ENCODE assay signal across 8 cellular contexts in genomic region chr9:128007566-128008138, GRCh38.
A peak's percentile ranks its signal among the peaks of the same experiment; 100 is the strongest.
DNase-seq lines count a peak whose midpoint lies in the region; ATAC-seq lines count a peak whose summit lies in the region.

No MANE protein-coding gene starts in this region.

- H3K9me3 Mint-ChIP-seq in dendritic cell treated with granulocyte-macrophage colony-stimulating factor and Interleukin-4, amounts not matched to agents 40 ng/mL and 50 ng/mL, for 4 days, result peaks cover 6% of the 10 kb centered on the region
- H3K9me3 Mint-ChIP-seq in stimulated activated memory B cell treated with anti-CD40 and anti-IgM and Interleukin-4, amounts not matched to agents 10 μg/mL and 1 μg/mL and 100 μg/mL, for 72 hours, result peaks cover 3% of the 10 kb centered on the region

- H3K4me3 Mint-ChIP-seq in dendritic cell treated with granulocyte-macrophage colony-stimulating factor and Interleukin-4, amounts not matched to agents 40 ng/mL and 50 ng/mL, for 4 days, result peak overlapping the region; percentile 4
- H3K4me3 Mint-ChIP-seq in stimulated activated memory B cell treated with anti-CD40 and anti-IgM and Interleukin-4, amounts not matched to agents 10 μg/mL and 1 μg/mL and 100 μg/mL, for 72 hours, result peak overlapping the region; percentile 64

- H3K4me3 ChIP-seq in mucosa of rectum (ENCODE audit: low read length in 2 of 2), result peak overlapping the region in 1 of 2 donors; percentile 26

- H3K4me1 ChIP-seq in mucosa of rectum (ENCODE audit: control insufficient read depth in 2 of 2, insufficient read depth in 2 of 2, low read length in 2 of 2), result peaks cover 3 to 17% of the 10 kb centered on the region in 2 donors

- H3K27ac ChIP-seq in mucosa of rectum (ENCODE audit: low read depth in 2 of 2, low read length in 2 of 2), result peak overlapping the region; percentile 43 to 71

- DNase-seq in Ammon's horn (ENCODE audit: low spot score) (peak; percentile 56), NAMALWA (ENCODE audit: low spot score) (peak; percentile 83), NCI-H2107 treated with DMSO at 0.1 percent for 48 hours (lab: John Stamatoyannopoulos, UW; ENCODE audit: unreplicated experiment) (no peak)
- DNase-seq in activated CD4-positive, alpha-beta T cell treated with anti-CD3 and anti-CD28 coated beads for 1 hour, result peak; percentile 84

- no peaks in the 10 kb centered on the region for H3K27me3 ChIP-seq in mucosa of rectum (ENCODE audit: control insufficient read depth in 2 of 2, insufficient read depth in 2 of 2, low read length in 2 of 2)

- H3K27me3 Mint-ChIP-seq in dendritic cell treated with granulocyte-macrophage colony-stimulating factor and Interleukin-4, amounts not matched to agents 40 ng/mL and 50 ng/mL, for 4 days, result peaks cover 10% of the 10 kb centered on the region
- no peaks in the 10 kb centered on the region for H3K27me3 Mint-ChIP-seq in stimulated activated memory B cell treated with anti-CD40 and anti-IgM and Interleukin-4, amounts not matched to agents 10 μg/mL and 1 μg/mL and 100 μg/mL, for 72 hours

- peaks cover 61% of the 10 kb centered on the region for H3K4me1 Mint-ChIP-seq in dendritic cell treated with granulocyte-macrophage colony-stimulating factor and Interleukin-4, amounts not matched to agents 40 ng/mL and 50 ng/mL, for 4 days (ENCODE audit: low read depth)
- peaks cover 51% of the 10 kb centered on the region for H3K4me1 Mint-ChIP-seq in stimulated activated memory B cell treated with anti-CD40 and anti-IgM and Interleukin-4, amounts not matched to agents 10 μg/mL and 1 μg/mL and 100 μg/mL, for 72 hours

- peak overlapping the region in 1 of 2 donors; percentile 41 for H3K9ac ChIP-seq in mucosa of rectum (ENCODE audit: low read depth in 1 of 2, low read length in 2 of 2)

- peak overlapping the region; percentile 84 for H3K27ac Mint-ChIP-seq in dendritic cell treated with granulocyte-macrophage colony-stimulating factor and Interleukin-4, amounts not matched to agents 40 ng/mL and 50 ng/mL, for 4 days
- peak overlapping the region; percentile 90 for H3K27ac Mint-ChIP-seq in stimulated activated memory B cell treated with anti-CD40 and anti-IgM and Interleukin-4, amounts not matched to agents 10 μg/mL and 1 μg/mL and 100 μg/mL, for 72 hours

- peaks cover 7% of the 10 kb centered on the region for H3K36me3 Mint-ChIP-seq in dendritic cell treated with granulocyte-macrophage colony-stimulating factor and Interleukin-4, amounts not matched to agents 40 ng/mL and 50 ng/mL, for 4 days (ENCODE audit: low read depth)
- peaks cover 4% of the 10 kb centered on the region for H3K36me3 Mint-ChIP-seq in stimulated activated memory B cell treated with anti-CD40 and anti-IgM and Interleukin-4, amounts not matched to agents 10 μg/mL and 1 μg/mL and 100 μg/mL, for 72 hours

- intact Hi-C loops in dendritic cell treated with granulocyte-macrophage colony-stimulating factor and Interleukin-4, amounts not matched to agents 40 ng/mL and 50 ng/mL, for 4 days (cut with micrococcal nuclease), result loop anchor here (2.0 kb wide), 1 partner anchor 15 kb away; no protein-coding TSS in a partner anchor

- no peaks in the 10 kb centered on the region for H3K36me3 ChIP-seq in mucosa of rectum (ENCODE audit: control insufficient read depth in 2 of 2, insufficient read depth in 2 of 2, low read length in 2 of 2)

- H3K9me3 ChIP-seq in mucosa of rectum (ENCODE audit: control insufficient read depth in 2 of 2, low read length in 2 of 2), result no peaks in the 10 kb centered on the region

- peak; percentile 58 for ATAC-seq in GM19324 (IDR thresholded peaks at IDR 0.05; ENCODE audit: low FRiP score, unreplicated experiment)
- peak; percentile 96 for ATAC-seq in stimulated activated memory B cell treated with anti-CD40 and anti-IgM and Interleukin-4, amounts not matched to agents 10 μg/mL and 1 μg/mL and 100 μg/mL, for 72 hours
